Comparison of ENCODE assay signal across 14 cellular contexts in genomic region chr11:100939581-100939980, GRCh38.
DNase-seq lines count a peak whose midpoint lies in the region; ATAC-seq and TF ChIP-seq lines count a peak whose summit lies in the region.
"Had no signal": no experiment of that assay in that cellular context is flagged by ENCODE, and none has a peak within 500 bp of the region (broad histone marks: within the 10 kb centered on the region; RNA-seq: fewer than 3 reads in every experiment).

No MANE protein-coding gene starts in this region.

- no peak for TF ChIP-seq CTCF in AG10803 (conservative IDR thresholded peaks at IDR 0.05; ENCODE audit: low read length)
- no peak for TF ChIP-seq CTCF in choroid plexus epithelial cell (conservative IDR thresholded peaks at IDR 0.05; ENCODE audit: low read depth, low read length)
- no peak for TF ChIP-seq CTCF in fibroblast of mammary gland (conservative IDR thresholded peaks at IDR 0.05; ENCODE audit: control insufficient read depth, insufficient read depth, low read depth, low read length)
- no peak for TF ChIP-seq CTCF in osteoblast (IDR thresholded peaks at IDR 0.05; ENCODE audit: extremely low read depth, low read depth, low read length)
- no peak for TF ChIP-seq CTCF in endothelial cell (IDR thresholded peaks at IDR 0.05; ENCODE audit: unreplicated experiment)

- no peaks in the 10 kb centered on the region for H3K9me3 Mint-ChIP-seq in endothelial cell (ENCODE audit: unreplicated experiment)
- H3K9me3 Mint-ChIP-seq: CD14-positive monocyte; CD8-positive, alpha-beta T cell; GM23338; H9; IgD-negative memory B cell had no signal

- H3K4me2 ChIP-seq in osteoblast (ENCODE audit: insufficient read depth, low read length), result no peak overlapping the region
- H3K4me2 ChIP-seq: GM23338 had no signal

- no peaks in the 10 kb centered on the region for H4K20me1 ChIP-seq in osteoblast (ENCODE audit: insufficient read depth, low read length)

- H3K79me2 ChIP-seq in osteoblast (ENCODE audit: insufficient read depth, low read length), result no peaks in the 10 kb centered on the region

- no peak overlapping the region for H2AFZ ChIP-seq in osteoblast (ENCODE audit: low read length)
- H2AFZ ChIP-seq: GM23338 had no signal

- no peak overlapping the region for H3K27ac Mint-ChIP-seq in endothelial cell (ENCODE audit: unreplicated experiment)
- H3K27ac Mint-ChIP-seq: CD14-positive monocyte; CD8-positive, alpha-beta T cell; GM23338; IgD-negative memory B cell had no signal

- H3K4me3 Mint-ChIP-seq in endothelial cell (ENCODE audit: unreplicated experiment), result no peak overlapping the region
- H3K4me3 Mint-ChIP-seq: CD14-positive monocyte; CD8-positive, alpha-beta T cell; GM23338; H9; IgD-negative memory B cell had no signal

- H3K27me3 ChIP-seq in osteoblast (ENCODE audit: insufficient read depth, low read length), result no peaks in the 10 kb centered on the region

- no peaks in the 10 kb centered on the region for H3K36me3 ChIP-seq in osteoblast (ENCODE audit: insufficient read depth, low read length)

- no peaks in the 10 kb centered on the region for H3K4me1 ChIP-seq in osteoblast (ENCODE audit: insufficient read depth, low read length)

- H3K4me3 ChIP-seq in AG10803 (ENCODE audit: low read length), result no peak overlapping the region
- no peak overlapping the region for H3K4me3 ChIP-seq in choroid plexus epithelial cell (ENCODE audit: low read depth, low read length)
- H3K4me3 ChIP-seq in fibroblast of mammary gland (ENCODE audit: control insufficient read depth, low read depth, low read length), result no peak overlapping the region
- H3K4me3 ChIP-seq in osteoblast (ENCODE audit: insufficient read depth, low read length), result no peak overlapping the region
- H3K4me3 ChIP-seq: GM23338 had no signal

- H3K27ac ChIP-seq in osteoblast (ENCODE audit: low read depth, low read length), result no peak overlapping the region

- no peaks in the 10 kb centered on the region for H3K4me1 Mint-ChIP-seq in endothelial cell (ENCODE audit: unreplicated experiment)
- H3K4me1 Mint-ChIP-seq: CD14-positive monocyte, IgD-negative memory B cell had no signal

- no peaks in the 10 kb centered on the region for H3K27me3 Mint-ChIP-seq in endothelial cell (ENCODE audit: unreplicated experiment)
- H3K27me3 Mint-ChIP-seq: IgD-negative memory B cell had no signal

- peak; percentile 46 for DNase-seq in AG10803 (ENCODE audit: low read depth)
- DNase-seq in choroid plexus epithelial cell (ENCODE audit: low read depth), result peak; percentile 67
- DNase-seq in fibroblast of mammary gland (ENCODE audit: low read depth), result peak; percentile 16
- peak; percentile 53 for DNase-seq in osteoblast (ENCODE audit: insufficient read length, low spot score, missing footprints)
- DNase-seq in endothelial cell (ENCODE audit: low spot score), result no peak
- DNase-seq: CD8-positive, alpha-beta T cell; COR-L47; DMS53; H9 had no signal

- no peak for ATAC-seq in GM21367 (IDR thresholded peaks at IDR 0.05; ENCODE audit: unreplicated experiment)
- no peak for ATAC-seq in HG03457 (IDR thresholded peaks at IDR 0.05; ENCODE audit: unreplicated experiment)
- ATAC-seq: CD8-positive, alpha-beta T cell; GM23338 had no signal

- H3K9me3 ChIP-seq in osteoblast (ENCODE audit: low read depth, low read length), result no peaks in the 10 kb centered on the region

- no peaks in the 10 kb centered on the region for H3K36me3 Mint-ChIP-seq in endothelial cell (ENCODE audit: low read depth, unreplicated experiment)
- H3K36me3 Mint-ChIP-seq: CD14-positive monocyte; CD8-positive, alpha-beta T cell had no signal
